In the genomic region with DNA sequence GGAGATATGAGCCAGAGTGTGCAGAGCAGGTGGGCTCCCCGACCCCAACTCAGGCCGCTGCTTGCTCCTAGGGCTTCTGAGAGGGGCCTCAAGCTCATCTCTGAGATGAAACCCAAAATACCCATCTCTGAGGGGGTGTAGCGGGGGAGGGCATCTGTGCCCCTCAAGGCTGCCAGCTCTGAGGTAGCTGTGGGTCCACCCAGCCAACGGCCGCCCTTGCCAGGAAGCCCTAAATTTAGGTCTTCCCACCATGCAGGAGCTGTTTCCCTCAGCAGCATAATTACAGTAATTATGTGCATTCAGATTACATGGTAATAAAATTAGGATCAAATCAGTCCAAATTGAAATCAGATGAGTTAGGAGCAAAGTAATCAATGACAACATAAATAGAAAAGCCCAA, we compare ENCODE assay signal across 11 cellular contexts.
"Had no signal": no experiment of that assay in that cellular context is flagged by ENCODE, and none has a peak within 500 bp of the region (broad histone marks: within the 10 kb centered on the region; RNA-seq: fewer than 3 reads in every experiment).

No MANE protein-coding gene starts in this region.

- H3K27me3 ChIP-seq: upper lobe of right lung had no signal

- H3K27ac Mint-ChIP-seq: memory B cell; nephron; T-helper 2 cell treated with Interferon-gamma antibody and Interleukin-4, amounts not matched to agents 5 μg/mL and 100 μg/mL, for 36 hours had no signal

- H3K4me1 Mint-ChIP-seq: immature natural killer cell had no signal

- DNase-seq: activated CD4-positive, alpha-beta T cell treated with anti-CD3 and anti-CD28 coated beads, Interleukin-2, amount 50 U/mL, for 48 hours; activated effector memory CD4-positive, alpha-beta T cell treated with anti-CD3 and anti-CD28 coated beads, Interleukin-2, amount 50 U/mL, for 16 hours; activated T-cell treated with anti-CD3 and anti-CD28 coated beads, Interleukin-2, amount 50 U/mL, for 4 hours; glutamatergic neuron; immature natural killer cell; left cardiac atrium; stimulated activated CD4-positive, alpha-beta T cell treated with anti-CD3 and anti-CD28 coated beads, Interleukin-4, amount 100 ng/mL, for 24 hours; upper lobe of right lung had no signal

- H3K9me3 Mint-ChIP-seq: activated T-cell treated with anti-CD3 and anti-CD28 coated beads, Interleukin-2, amount 50 U/mL, for 4 hours; immature natural killer cell; memory B cell; nephron; T-helper 2 cell treated with Interferon-gamma antibody and Interleukin-4, amounts not matched to agents 5 μg/mL and 100 μg/mL, for 36 hours had no signal

- H3K27ac ChIP-seq: upper lobe of right lung had no signal

- H3K4me3 Mint-ChIP-seq: activated T-cell treated with anti-CD3 and anti-CD28 coated beads, Interleukin-2, amount 50 U/mL, for 4 hours; immature natural killer cell; memory B cell; nephron; T-helper 2 cell treated with Interferon-gamma antibody and Interleukin-4, amounts not matched to agents 5 μg/mL and 100 μg/mL, for 36 hours had no signal

- H3K4me3 ChIP-seq: upper lobe of right lung had no signal

- ATAC-seq: activated T-cell treated with anti-CD3 and anti-CD28 coated beads, Interleukin-2, amount 50 U/mL, for 4 hours; left cardiac atrium; upper lobe of right lung had no signal

- H3K9me3 ChIP-seq: upper lobe of right lung had no signal

- H3K27me3 Mint-ChIP-seq: memory B cell had no signal
